In genomic region chr20:53786071-53786444, GRCh38 we compare ENCODE assay signal across 14 cellular contexts.
DNase-seq lines count a peak whose midpoint lies in the region; ATAC-seq and TF ChIP-seq lines count a peak whose summit lies in the region.
"Had no signal": no experiment of that assay in that cellular context is flagged by ENCODE, and none has a peak within 500 bp of the region (broad histone marks: within the 10 kb centered on the region; RNA-seq: fewer than 3 reads in every experiment).

No MANE protein-coding gene starts in this region.

- no peak for ATAC-seq in HG02840 (IDR thresholded peaks at IDR 0.05; ENCODE audit: low FRiP score, unreplicated experiment)
- no peak for ATAC-seq in GM21619 (IDR thresholded peaks at IDR 0.05; ENCODE audit: unreplicated experiment)
- ATAC-seq: naive thymus-derived CD8-positive, alpha-beta T cell had no signal

- H3K27me3 Mint-ChIP-seq in type B pancreatic cell, result no peaks in the 10 kb centered on the region
- H3K27me3 Mint-ChIP-seq: activated CD4-positive, alpha-beta T cell treated with anti-CD3 and anti-CD28 coated beads, Interleukin-2, amount 10 ng/mL, durations not matched to agents 24 days and 14 days; naive thymus-derived CD8-positive, alpha-beta T cell had no signal

- DNase-seq in NCI-H2107 treated with DMSO at 0.1 percent for 48 hours (lab: John Stamatoyannopoulos, UW; ENCODE audit: unreplicated experiment), result peak; percentile 26
- no peak for DNase-seq in NCI-H2107 (lab: John Stamatoyannopoulos, UW)
- DNase-seq in RWPE1 (ENCODE audit: low spot score), result peak; percentile 64
- DNase-seq in type B pancreatic cell (ENCODE audit: extremely low spot score, unreplicated experiment), result no peak
- DNase-seq in putamen (ENCODE audit: low spot score), result no peak
- DNase-seq: activated CD4-positive, alpha-beta T cell treated with anti-CD3 and anti-CD28 coated beads, Interleukin-2, amount 10 ng/mL, durations not matched to agents 24 days and 14 days; activated T-cell treated with anti-CD3 and anti-CD28 coated beads, Interleukin-2, amount 50 U/mL, for 48 hours; dermis blood vessel endothelial cell; immature natural killer cell; naive thymus-derived CD8-positive, alpha-beta T cell; NCI-H1694 had no signal

- H3K36me3 ChIP-seq in liver (ENCODE audit: control insufficient read depth in 4 of 4, insufficient read depth in 3 of 4, low read depth in 1 of 4, low read length in 3 of 4), result no peaks in the 10 kb centered on the region

- TF ChIP-seq CTCF in RWPE1 (conservative IDR thresholded peaks at IDR 0.05; ENCODE audit: low read depth), result no peak
- no peak for TF ChIP-seq CTCF in liver (IDR thresholded peaks at IDR 0.05; ENCODE audit: low read depth, low read length, missing input control)
- no peak for TF ChIP-seq CTCF in type B pancreatic cell (conservative IDR thresholded peaks at IDR 0.05)

- 30% methylated on average over 3 of the region's 3 CpGs for WGBS in liver

- peak overlapping the region; percentile 75 for H3K27ac Mint-ChIP-seq in type B pancreatic cell

- no peak for TF ChIP-seq RAD21 in liver (IDR thresholded peaks at IDR 0.05)

- peak overlapping the region; percentile 11 for H3K4me3 Mint-ChIP-seq in type B pancreatic cell
- H3K4me3 Mint-ChIP-seq: activated CD4-positive, alpha-beta T cell treated with anti-CD3 and anti-CD28 coated beads, Interleukin-2, amount 10 ng/mL, durations not matched to agents 24 days and 14 days; immature natural killer cell had no signal

- peaks cover 30% of the 10 kb centered on the region for H3K4me1 Mint-ChIP-seq in type B pancreatic cell (ENCODE audit: unreplicated experiment)

- H3K4me1 ChIP-seq in liver (ENCODE audit: control insufficient read depth in 4 of 4, insufficient read depth in 4 of 4, low read length in 3 of 4), result peaks cover 2 to 20% (median 7%) of the 10 kb centered on the region in 4 donors

- H3K36me3 Mint-ChIP-seq in type B pancreatic cell, result no peaks in the 10 kb centered on the region
- H3K36me3 Mint-ChIP-seq: immature natural killer cell; naive thymus-derived CD8-positive, alpha-beta T cell had no signal

- H3K9me3 ChIP-seq in liver (ENCODE audit: control insufficient read depth in 4 of 4, low read length in 3 of 4), result no peaks in the 10 kb centered on the region

- peak overlapping the region in 1 of 2 donors; percentile 36 for H3K9ac ChIP-seq in liver (ENCODE audit: low read depth in 1 of 2, low read length in 2 of 2)

- H3K27ac ChIP-seq in RWPE1, result no peak overlapping the region
- H3K27ac ChIP-seq in liver (ENCODE audit: low read depth in 1 of 2, low read length in 2 of 2), result peak overlapping the region; percentile 82 to 86

- no peaks in the 10 kb centered on the region for H3K27me3 ChIP-seq in liver (ENCODE audit: control insufficient read depth in 4 of 4, insufficient read depth in 4 of 4, low read length in 3 of 4)

- H3K9me3 Mint-ChIP-seq in type B pancreatic cell, result peaks cover 8% of the 10 kb centered on the region
- H3K9me3 Mint-ChIP-seq: activated CD4-positive, alpha-beta T cell treated with anti-CD3 and anti-CD28 coated beads, Interleukin-2, amount 10 ng/mL, durations not matched to agents 24 days and 14 days; immature natural killer cell; naive thymus-derived CD8-positive, alpha-beta T cell had no signal

- H3K4me3 ChIP-seq in liver (ENCODE audit: low read depth in 1 of 3, low read length in 3 of 3), result no peak overlapping the region

- POLR2A ChIA-PET in RWPE1 (lab: Yijun Ruan, JAX; ENCODE audit: low non-redundant PET), result no interaction called here

- CTCF ChIA-PET in RWPE1 (lab: Yijun Ruan, JAX), result interaction anchor here (0.6 to 1.7 kb wide), 4 partner anchors 12 to 85 kb away, joined by 3 to 6 read pairs (median 4); no protein-coding TSS in a partner anchor

TF ChIP-seq in liver, 16 proteins besides CTCF, POLR2A, EP300 and RAD21:
- TF ChIP-seq NR2F2 (IDR thresholded peaks at IDR 0.05), result no peak
- TF ChIP-seq HNF4G (IDR thresholded peaks at IDR 0.05), result no peak
- no peak for TF ChIP-seq REST (IDR thresholded peaks at IDR 0.05)
- no peak for TF ChIP-seq FOXA2 (IDR thresholded peaks at IDR 0.05)

Comparison
In these comparisons a context has a peak if more than half of its experiments do, and no peak if none do; other contexts are left out.
1. DNase-seq: peak in NCI-H2107 treated with DMSO at 0.1 percent for 48 hours (single experiment) and RWPE1 (single experiment); none in NCI-H2107 (single experiment), type B pancreatic cell (single experiment) and putamen (single experiment).